ENCODE assay signal across 9 cellular contexts in genomic region chr17:1725642-1726511, GRCh38. TPM values are rescaled to one million over a fixed set of nuclear protein-coding genes. Genes with fewer than 3 reads are reported as not detected.
A peak's percentile ranks its signal among the peaks of the same experiment; 100 is the strongest.
DNase-seq lines count a peak whose midpoint lies in the region; ATAC-seq and TF ChIP-seq lines count a peak whose summit lies in the region.
"Had no signal": no experiment of that assay in that cellular context is flagged by ENCODE, and none has a peak within 500 bp of the region (broad histone marks: within the 10 kb centered on the region; RNA-seq: fewer than 3 reads in every experiment).

No MANE protein-coding gene starts in this region.

- no peaks in the 10 kb centered on the region for H3K27me3 Mint-ChIP-seq in stimulated activated naive CD8-positive, alpha-beta T cell treated with anti-CD3 and anti-CD28 coated beads, Interleukin-15, Interleukin-2, amounts not matched to agents 100 ng/mL and 50 ng/mL, for 24 hours

- intact Hi-C loops in vagina (cut with DNase I) = no loop called here
- intact Hi-C loops in testis (cut with DNase I; ENCODE audit: low total_unique reads) = no loop called here

- TF ChIP-seq POLR2A in vagina (IDR thresholded peaks at IDR 0.05) (no peak), testis (IDR thresholded peaks at IDR 0.05) (no peak)

- H3K36me3 ChIP-seq in brain microvascular endothelial cell (replicated peaks) (peaks cover 2% of the 10 kb centered on the region), muscle layer of duodenum (ENCODE audit: control insufficient read depth in 1 of 2, insufficient read depth in 2 of 2, low read length in 2 of 2) (peaks cover 0 to 32% of the 10 kb centered on the region in 2 donors), vagina (peaks cover 0 to 26% of the 10 kb centered on the region in 2 donors), MG63 (no peaks in the 10 kb centered on the region), testis (ENCODE audit: low read depth, missing control alignments) (no peaks in the 10 kb centered on the region)

- DNase-seq in stimulated activated naive CD8-positive, alpha-beta T cell treated with anti-CD3 and anti-CD28 coated beads, Interleukin-15, Interleukin-2, amounts not matched to agents 100 U/mL and 50 U/mL, for 24 hours = no peak
- DNase-seq in brain microvascular endothelial cell (no peak), vagina (ENCODE audit: extremely low spot score in 2 of 2) (no peak), MG63 (no peak), NCI-H2081 treated with DMSO at 0.1 percent for 48 hours (lab: John Stamatoyannopoulos, UW) (no peak), testis (no peak)

- H3K9me3 Mint-ChIP-seq in stimulated activated naive CD8-positive, alpha-beta T cell treated with anti-CD3 and anti-CD28 coated beads, Interleukin-15, Interleukin-2, amounts not matched to agents 100 ng/mL and 50 ng/mL, for 24 hours = no peaks in the 10 kb centered on the region

- 77 to 88% methylated on average over 31 to 54 of the region's 54 CpGs for WGBS in testis, 2 donors

- TF ChIP-seq CTCF in brain microvascular endothelial cell (IDR thresholded peaks at IDR 0.05; ENCODE audit: low read depth, low read length, missing control alignments) = no peak
- TF ChIP-seq CTCF in vagina (IDR thresholded peaks at IDR 0.05) = no peak
- no peak for TF ChIP-seq CTCF in testis (IDR thresholded peaks at IDR 0.05)

- ATAC-seq in stimulated activated naive CD8-positive, alpha-beta T cell treated with anti-CD3 and anti-CD28 coated beads, Interleukin-15, Interleukin-2, amounts not matched to agents 100 U/mL and 50 U/mL, for 24 hours = no peak

- H3K9me3 ChIP-seq in muscle layer of duodenum (ENCODE audit: control insufficient read depth in 1 of 2, low read length in 2 of 2) = no peaks in the 10 kb centered on the region
- no peaks in the 10 kb centered on the region for H3K9me3 ChIP-seq in vagina
- no peaks in the 10 kb centered on the region for H3K9me3 ChIP-seq in MG63
- no peaks in the 10 kb centered on the region for H3K9me3 ChIP-seq in testis

- H3K27me3 ChIP-seq in brain microvascular endothelial cell (replicated peaks) = no peaks in the 10 kb centered on the region
- H3K27me3 ChIP-seq in muscle layer of duodenum (ENCODE audit: low read depth, low read length) = no peaks in the 10 kb centered on the region
- H3K27me3 ChIP-seq in vagina = no peaks in the 10 kb centered on the region
- H3K27me3 ChIP-seq in MG63 = no peaks in the 10 kb centered on the region
- H3K27me3 ChIP-seq in testis = no peaks in the 10 kb centered on the region

- in situ Hi-C loops in brain microvascular endothelial cell (cut with HindIII; ENCODE audit: low pct_ligation_motif_present, low sequenced_read_pairs) = no loop called here

- H3K27ac Mint-ChIP-seq in stimulated activated naive CD8-positive, alpha-beta T cell treated with anti-CD3 and anti-CD28 coated beads, Interleukin-15, Interleukin-2, amounts not matched to agents 100 ng/mL and 50 ng/mL, for 24 hours = peak overlapping the region; percentile 67

- H3K4me1 ChIP-seq in muscle layer of duodenum (ENCODE audit: control insufficient read depth in 1 of 2, insufficient read depth in 2 of 2, low read length in 2 of 2) (peaks cover 0 to 28% of the 10 kb centered on the region in 2 donors), vagina (peaks cover 76% of the 10 kb centered on the region), testis (peaks cover 46% of the 10 kb centered on the region)

- H3K27ac ChIP-seq in brain microvascular endothelial cell (no peak overlapping the region), muscle layer of duodenum (ENCODE audit: low read length) (no peak overlapping the region), vagina (peak overlapping the region; percentile 94), testis (peak overlapping the region in 1 of 2 donors; percentile 68)

- peaks cover 36% of the 10 kb centered on the region for H3K4me1 Mint-ChIP-seq in stimulated activated naive CD8-positive, alpha-beta T cell treated with anti-CD3 and anti-CD28 coated beads, Interleukin-15, Interleukin-2, amounts not matched to agents 100 ng/mL and 50 ng/mL, for 24 hours (ENCODE audit: low read depth)

- peaks cover 6% of the 10 kb centered on the region for H3K36me3 Mint-ChIP-seq in stimulated activated naive CD8-positive, alpha-beta T cell treated with anti-CD3 and anti-CD28 coated beads, Interleukin-15, Interleukin-2, amounts not matched to agents 100 ng/mL and 50 ng/mL, for 24 hours (ENCODE audit: low read depth)

- H3K4me3 Mint-ChIP-seq in stimulated activated naive CD8-positive, alpha-beta T cell treated with anti-CD3 and anti-CD28 coated beads, Interleukin-15, Interleukin-2, amounts not matched to agents 100 ng/mL and 50 ng/mL, for 24 hours = peak overlapping the region; percentile 79

- H3K4me3 ChIP-seq in brain microvascular endothelial cell (ENCODE audit: low read depth, low read length) (peak overlapping the region; percentile 54), muscle layer of duodenum (ENCODE audit: low read depth in 1 of 2, low read length in 2 of 2) (peak overlapping the region; percentile 57 to 78), vagina (peak overlapping the region in 1 of 2 donors; percentile 73), MG63 (no peak overlapping the region), testis (peak overlapping the region in 1 of 2 donors; percentile 66)

RNA-seq across cellular contexts. Expression of gene WDR81, which starts 1.4 kb away (rescaled TPM):
- total RNA-seq in vagina = 57.2 TPM
- 7.2 and 20.3 TPM in 2 replicates for total RNA-seq in MG63 (2014; rRNA removed; shearing (Covaris generic); ENCODE audit: low replicate concordance)
- total RNA-seq in testis = 10 to 100 TPM; 58.4 to 71.4 TPM
- 16.9 TPM for polyA plus RNA-seq in testis (ENCODE audit: insufficient read depth, low read depth, low replicate concordance)

RNA-seq across cellular contexts. Expression of gene TLCD2, which starts 15.7 kb away (rescaled TPM):
- 10.8 TPM for total RNA-seq in vagina
- total RNA-seq in MG63 (2014; rRNA removed; shearing (Covaris generic); ENCODE audit: low replicate concordance) = 0.37 and 0.59 TPM in 2 replicates
- total RNA-seq in testis = 1 to 10 TPM; 1.2 to 2.0 TPM
- 1.1 TPM for polyA plus RNA-seq in testis (ENCODE audit: insufficient read depth, low read depth, low replicate concordance)

RNA-seq across cellular contexts. Expression of gene SERPINF2, which starts 16.8 kb away (rescaled TPM):
- total RNA-seq in vagina = 23.8 TPM
- not detected in 2 replicates for total RNA-seq in MG63 (2014; rRNA removed; shearing (Covaris generic); ENCODE audit: low replicate concordance)
- 10 to 100 TPM; 31.7 to 41.9 TPM for total RNA-seq in testis
- polyA plus RNA-seq in testis (ENCODE audit: insufficient read depth, low read depth, low replicate concordance) = 15.3 TPM

RNA-seq across cellular contexts. Expression of gene SERPINF1, which starts 36.0 kb away (rescaled TPM):
- total RNA-seq in vagina = 1,040 TPM
- total RNA-seq in MG63 (2014; rRNA removed; shearing (Covaris generic); ENCODE audit: low replicate concordance) = 1.2 and 5.0 TPM in 2 replicates
- 1,000 to 10,000 TPM; 1,211 to 2,317 TPM for total RNA-seq in testis
- 828 TPM for polyA plus RNA-seq in testis (ENCODE audit: insufficient read depth, low read depth, low replicate concordance)
- total RNA-seq: M059J had no signal

RNA-seq across cellular contexts. Expression of gene PRPF8, which starts 41.2 kb away (rescaled TPM):
- total RNA-seq in vagina (247 TPM), testis (100 to 1,000 TPM; 307 to 325 TPM)
- 80.5 and 100 TPM in 2 replicates for total RNA-seq in MG63 (2014; rRNA removed; shearing (Covaris generic); ENCODE audit: low replicate concordance)
- polyA plus RNA-seq in testis (ENCODE audit: insufficient read depth, low read depth, low replicate concordance) = 315 TPM

Comparison
In these comparisons a context has a peak if more than half of its experiments do, and no peak if none do; other contexts are left out.
1. RNA of gene SERPINF2, which starts 16.8 kb away (total RNA-seq): 31.7 to 41.9 TPM in testis and 23.8 TPM in vagina (single experiment); not detected in MG63; every median in the first group is over 10 times any median in the second.